32 cellular contexts compared by ENCODE assay signal in genomic region chr11:29956076-29956556, GRCh38.
"Had no signal": no experiment of that assay in that cellular context is flagged by ENCODE, and none has a peak within 500 bp of the region (broad histone marks: within the 10 kb centered on the region; RNA-seq: fewer than 3 reads in every experiment).

No MANE protein-coding gene starts in this region.

- H3K36me3 Mint-ChIP-seq: activated CD4-positive, alpha-beta memory T cell treated with anti-CD3 and anti-CD28 coated beads for 36 hours; activated CD8-positive, alpha-beta memory T cell treated with anti-CD3 and anti-CD28 coated beads, Interleukin-2, amount 10 ng/mL, durations not matched to agents 7 days and 5 days; activated naive CD4-positive, alpha-beta T cell treated with anti-CD3 and anti-CD28 coated beads, Interleukin-2, amount 50 U/mL, for 24 hours; activated naive CD8-positive, alpha-beta T cell treated with anti-CD3 and anti-CD28 coated beads for 36 hours had no signal

- H3K9me3 ChIP-seq: adrenal gland, body of pancreas, esophagus squamous epithelium had no signal

- H3K27me3 Mint-ChIP-seq: activated CD4-positive, alpha-beta memory T cell treated with anti-CD3 and anti-CD28 coated beads for 36 hours; activated CD4-positive, alpha-beta T cell treated with anti-CD3 and anti-CD28 coated beads for 36 hours; activated CD4-positive, alpha-beta T cell treated with anti-CD3 and anti-CD28 coated beads, Interleukin-2, amount 10 ng/mL, durations not matched to agents 24 days and 14 days; activated CD8-positive, alpha-beta memory T cell treated with anti-CD3 and anti-CD28 coated beads, Interleukin-2, amount 10 ng/mL, durations not matched to agents 7 days and 5 days; activated naive CD4-positive, alpha-beta T cell treated with anti-CD3 and anti-CD28 coated beads, Interleukin-2, amount 50 U/mL, for 24 hours; activated naive CD8-positive, alpha-beta T cell treated with anti-CD3 and anti-CD28 coated beads for 36 hours; activated naive CD8-positive, alpha-beta T cell treated with anti-CD3 and anti-CD28 coated beads, Interleukin-2, amount 50 U/mL, for 24 hours; effector memory CD8-positive, alpha-beta T cell had no signal

- ATAC-seq: activated CD4-positive, alpha-beta T cell treated with anti-CD3 and anti-CD28 coated beads for 36 hours; activated CD8-positive, alpha-beta memory T cell treated with anti-CD3 and anti-CD28 coated beads, Interleukin-2, amount 10 ng/mL, durations not matched to agents 7 days and 5 days; activated CD8-positive, alpha-beta T cell treated with anti-CD3 and anti-CD28 coated beads, Interleukin-2, amount 10 ng/mL, durations not matched to agents 7 days and 5 days; activated naive CD8-positive, alpha-beta T cell treated with anti-CD3 and anti-CD28 coated beads, Interleukin-2, amount 50 U/mL, for 24 hours; body of pancreas; effector memory CD8-positive, alpha-beta T cell had no signal

- H3K27ac Mint-ChIP-seq: activated CD4-positive, alpha-beta memory T cell treated with anti-CD3 and anti-CD28 coated beads for 36 hours; activated CD4-positive, alpha-beta T cell treated with anti-CD3 and anti-CD28 coated beads for 36 hours; activated CD4-positive, alpha-beta T cell treated with anti-CD3 and anti-CD28 coated beads, Interleukin-2, amount 10 ng/mL, durations not matched to agents 24 days and 14 days; activated CD8-positive, alpha-beta memory T cell treated with anti-CD3 and anti-CD28 coated beads, Interleukin-2, amount 10 ng/mL, durations not matched to agents 7 days and 5 days; activated CD8-positive, alpha-beta T cell treated with anti-CD3 and anti-CD28 coated beads, Interleukin-2, amount 10 ng/mL, durations not matched to agents 7 days and 5 days; activated naive CD4-positive, alpha-beta T cell treated with anti-CD3 and anti-CD28 coated beads for 36 hours; activated naive CD4-positive, alpha-beta T cell treated with anti-CD3 and anti-CD28 coated beads, Interleukin-2, amount 50 U/mL, for 24 hours; activated naive CD8-positive, alpha-beta T cell treated with anti-CD3 and anti-CD28 coated beads for 36 hours; activated naive CD8-positive, alpha-beta T cell treated with anti-CD3 and anti-CD28 coated beads, Interleukin-2, amount 50 U/mL, for 24 hours; activated T-helper 1 cell treated with anti-CD3 and anti-CD28 coated beads, Interleukin-12 subunit alpha, Interleukin-12 subunit beta, Interleukin-2, Interleukin-4 antibody, amounts not matched to agents 30 ng/mL and 10 ng/mL and 1 ng/mL, durations not matched to agents 14 hours and 24 hours and 36 hours; activated T-helper 2 cell treated with anti-CD3 and anti-CD28 coated beads, Interferon-gamma antibody, Interleukin-2, Interleukin-4, amounts not matched to agents 10 μg/mL and 5 μg/mL and 100 μg/mL, durations not matched to agents 14 hours and 24 hours and 36 hours; effector memory CD8-positive, alpha-beta T cell had no signal

- H3K36me3 ChIP-seq: adrenal gland, esophagus squamous epithelium had no signal

- DNase-seq: activated CD4-positive, alpha-beta memory T cell treated with anti-CD3 and anti-CD28 coated beads for 36 hours; activated CD4-positive, alpha-beta T cell treated with anti-CD3 and anti-CD28 coated beads for 36 hours; activated CD4-positive, alpha-beta T cell treated with anti-CD3 and anti-CD28 coated beads, Interleukin-2, amount 10 ng/mL, durations not matched to agents 24 days and 14 days; activated CD4-positive, CD25-positive, alpha-beta regulatory T cell; activated CD4-positive, CD25-positive, alpha-beta regulatory T cell treated with anti-CD3 and anti-CD28 coated beads, Interleukin-2, amount 50 U/mL, for 72 hours; activated CD8-positive, alpha-beta memory T cell treated with anti-CD3 and anti-CD28 coated beads, Interleukin-2, amount 10 ng/mL, durations not matched to agents 7 days and 5 days; activated CD8-positive, alpha-beta memory T cell treated with anti-CD3 and anti-CD28 coated beads, Interleukin-2, amount 50 U/mL, for 4 hours; activated CD8-positive, alpha-beta T cell treated with anti-CD3 and anti-CD28 coated beads, Interleukin-2, amount 10 ng/mL, durations not matched to agents 7 days and 5 days; activated effector memory CD4-positive, alpha-beta T cell treated with anti-CD3 and anti-CD28 coated beads, Interleukin-2, amount 50 U/mL, for 16 hours; activated naive CD4-positive, alpha-beta T cell treated with anti-CD3 and anti-CD28 coated beads for 36 hours; activated naive CD8-positive, alpha-beta T cell treated with anti-CD3 and anti-CD28 coated beads for 36 hours; activated naive CD8-positive, alpha-beta T cell treated with anti-CD3 and anti-CD28 coated beads, Interleukin-2, amount 50 U/mL, for 24 hours; activated T-cell treated with anti-CD3 and anti-CD28 coated beads, Interleukin-2, amount 50 U/mL, for 1 hour; activated T-cell treated with anti-CD3 and anti-CD28 coated beads, Interleukin-2, amount 50 U/mL, for 48 hours; adrenal gland; amygdala; aorta; body of pancreas; caudate nucleus; cortex of kidney; dermis blood vessel endothelial cell; effector CD4-positive, alpha-beta T cell; effector memory CD8-positive, alpha-beta T cell; erythroblast; esophagus squamous epithelium; head of caudate nucleus; T-helper 2 cell had no signal

- H3K4me1 Mint-ChIP-seq: activated CD4-positive, alpha-beta T cell treated with anti-CD3 and anti-CD28 coated beads for 36 hours; activated CD4-positive, alpha-beta T cell treated with anti-CD3 and anti-CD28 coated beads, Interleukin-2, amount 10 ng/mL, durations not matched to agents 24 days and 14 days; activated CD8-positive, alpha-beta memory T cell treated with anti-CD3 and anti-CD28 coated beads, Interleukin-2, amount 10 ng/mL, durations not matched to agents 7 days and 5 days; activated naive CD4-positive, alpha-beta T cell treated with anti-CD3 and anti-CD28 coated beads, Interleukin-2, amount 50 U/mL, for 24 hours; activated naive CD8-positive, alpha-beta T cell treated with anti-CD3 and anti-CD28 coated beads for 36 hours; activated naive CD8-positive, alpha-beta T cell treated with anti-CD3 and anti-CD28 coated beads, Interleukin-2, amount 50 U/mL, for 24 hours had no signal

- H3K9me3 Mint-ChIP-seq: activated naive CD4-positive, alpha-beta T cell treated with anti-CD3 and anti-CD28 coated beads, Interleukin-2, amount 50 U/mL, for 24 hours had no signal

- FAIRE-seq: colon, frontal cortex had no signal

- H3K27me3 ChIP-seq: adrenal gland, body of pancreas, esophagus squamous epithelium had no signal

- H3K4me1 ChIP-seq: adrenal gland, body of pancreas, esophagus squamous epithelium had no signal

- H3K4me3 Mint-ChIP-seq: activated CD4-positive, alpha-beta memory T cell treated with anti-CD3 and anti-CD28 coated beads for 36 hours; activated CD4-positive, alpha-beta T cell treated with anti-CD3 and anti-CD28 coated beads for 36 hours; activated CD4-positive, alpha-beta T cell treated with anti-CD3 and anti-CD28 coated beads, Interleukin-2, amount 10 ng/mL, durations not matched to agents 24 days and 14 days; activated CD8-positive, alpha-beta memory T cell treated with anti-CD3 and anti-CD28 coated beads, Interleukin-2, amount 10 ng/mL, durations not matched to agents 7 days and 5 days; activated CD8-positive, alpha-beta T cell treated with anti-CD3 and anti-CD28 coated beads, Interleukin-2, amount 10 ng/mL, durations not matched to agents 7 days and 5 days; activated naive CD4-positive, alpha-beta T cell treated with anti-CD3 and anti-CD28 coated beads for 36 hours; activated naive CD4-positive, alpha-beta T cell treated with anti-CD3 and anti-CD28 coated beads, Interleukin-2, amount 50 U/mL, for 24 hours; activated naive CD8-positive, alpha-beta T cell treated with anti-CD3 and anti-CD28 coated beads for 36 hours; activated naive CD8-positive, alpha-beta T cell treated with anti-CD3 and anti-CD28 coated beads, Interleukin-2, amount 50 U/mL, for 24 hours; activated T-helper 1 cell treated with anti-CD3 and anti-CD28 coated beads, Interleukin-12 subunit alpha, Interleukin-12 subunit beta, Interleukin-2, Interleukin-4 antibody, amounts not matched to agents 30 ng/mL and 10 ng/mL and 1 ng/mL, durations not matched to agents 14 hours and 24 hours and 36 hours; effector memory CD8-positive, alpha-beta T cell had no signal

- H3K4me3 ChIP-seq: adrenal gland, body of pancreas, esophagus squamous epithelium had no signal

- H3K27ac ChIP-seq: adrenal gland, body of pancreas, esophagus squamous epithelium had no signal
